In the genomic region with DNA sequence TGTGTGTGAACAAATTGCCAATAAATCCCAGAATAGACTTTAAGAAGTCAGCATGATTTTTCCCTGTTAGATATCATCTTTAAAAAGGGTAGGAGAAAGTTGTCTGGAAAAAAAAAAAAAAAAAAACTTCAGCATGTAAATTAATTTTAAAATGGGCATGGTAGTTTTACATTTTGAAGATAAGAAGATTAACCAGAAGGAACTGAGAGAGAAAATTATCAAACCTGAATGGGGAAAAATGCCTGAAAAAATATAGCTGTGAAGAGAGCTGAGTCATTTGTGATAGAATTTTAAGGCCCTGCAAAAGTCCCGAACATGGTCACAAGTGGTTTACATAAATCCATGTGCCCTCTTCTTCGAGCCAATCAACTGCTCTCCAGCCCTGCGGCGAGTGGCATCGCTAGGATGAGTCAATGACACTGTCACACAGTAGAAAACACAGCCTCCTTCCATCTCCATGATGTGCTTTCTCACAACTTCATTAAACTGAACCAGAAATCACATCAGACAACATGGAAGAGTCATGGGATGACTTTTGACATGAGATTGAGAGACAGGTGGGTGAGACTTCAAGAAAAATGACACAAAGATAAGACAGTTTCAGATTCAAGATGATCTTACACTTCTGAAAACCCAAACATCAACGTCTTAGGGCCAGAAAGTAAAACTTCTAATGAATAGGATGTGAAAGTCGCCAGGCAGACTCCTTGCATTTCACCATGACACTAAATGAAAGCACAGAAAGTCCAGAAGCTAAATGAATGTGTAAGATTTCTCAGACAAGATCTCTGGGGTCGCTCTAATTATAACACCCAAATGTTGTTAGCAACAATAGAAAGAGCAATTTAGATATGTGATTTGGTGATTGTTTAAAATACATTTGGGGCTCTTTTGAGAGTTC, we compare ENCODE assay signal across 1 cellular context.
TF ChIP-seq lines count a peak whose summit lies in the region.

No MANE protein-coding gene starts in this region.

TF ChIP-seq in GM12878, 131 proteins besides CTCF, POLR2A, EP300 and RAD21 (continued from another document and continues in another):
- TF ChIP-seq SREBF2 (IDR thresholded peaks at IDR 0.05; ENCODE audit: low read length) (no peak), FOS (IDR thresholded peaks at IDR 0.05; ENCODE audit: borderline replicate concordance, extremely low read depth, insufficient read length) (no peak), STAT3 (IDR thresholded peaks at IDR 0.05; ENCODE audit: low read depth, low read length) (no peak), ZNF384 (IDR thresholded peaks at IDR 0.05; ENCODE audit: borderline replicate concordance, low read depth, low read length) (peak; percentile 90), SREBF1 (IDR thresholded peaks at IDR 0.05; ENCODE audit: low read length) (no peak), EGR1 (IDR thresholded peaks at IDR 0.05; ENCODE audit: borderline replicate concordance in 1 of 2, low read depth in 2 of 2, low read length in 2 of 2) (no peak), HDAC2 (IDR thresholded peaks at IDR 0.05) (no peak), TCF12 (IDR thresholded peaks at IDR 0.05; ENCODE audit: low read depth, low read length) (peak; percentile 48; the same call in 1 of the 2 replicates), NR2C1 (IDR thresholded peaks at IDR 0.05) (no peak), WRNIP1 (IDR thresholded peaks at IDR 0.05; ENCODE audit: borderline replicate concordance, low read depth, low read length) (no peak), ZBED1 (IDR thresholded peaks at IDR 0.05; ENCODE audit: borderline replicate concordance) (peak; percentile 95), RFX5 (IDR thresholded peaks at IDR 0.05; ENCODE audit: low read depth, low read length) (no peak), HDGF (IDR thresholded peaks at IDR 0.05) (peak; percentile 50; the same call in 1 of the 2 replicates), MEF2A (IDR thresholded peaks at IDR 0.05; ENCODE audit: insufficient read depth, low read depth, low read length) (peak; percentile 80), ZZZ3 (IDR thresholded peaks at IDR 0.05; ENCODE audit: control insufficient read depth, insufficient read length, low read depth) (no peak), RELA (IDR thresholded peaks at IDR 0.05; ENCODE audit: borderline replicate concordance, partially characterized antibody) (no peak), PAX5 (IDR thresholded peaks at IDR 0.05; ENCODE audit: borderline replicate concordance, low read depth, low read length) (peak; percentile 86), EED (IDR thresholded peaks at IDR 0.05; ENCODE audit: low read depth) (peak; percentile 89), SMAD5 (IDR thresholded peaks at IDR 0.05; ENCODE audit: low read depth) (no peak), MTA3 (IDR thresholded peaks at IDR 0.05; ENCODE audit: borderline replicate concordance, low read length) (peak; percentile 99), SRF (IDR thresholded peaks at IDR 0.05; ENCODE audit: low read depth in 2 of 2, low read length in 2 of 2) (0 out of 4 replicates have a peak, but pooled peaks of 1 of the 2 experiments have one; percentile 45), SMARCA5 (IDR thresholded peaks at IDR 0.05) (no peak), RCOR1 (conservative IDR thresholded peaks at IDR 0.05; ENCODE audit: low read depth, low read length) (0 out of 2 replicates have a peak, but pooled peaks have one; percentile 26), SPI1 (IDR thresholded peaks at IDR 0.05; ENCODE audit: borderline replicate concordance, insufficient read depth, low read depth, low read length) (peak; percentile 59; the same call in 1 of the 2 replicates), ZNF24 (IDR thresholded peaks at IDR 0.05) (no peak), POLR2AphosphoS5 (IDR thresholded peaks at IDR 0.05; ENCODE audit: low read length) (peak; percentile 61), SUPT20H (IDR thresholded peaks at IDR 0.05; ENCODE audit: borderline replicate concordance, control insufficient read depth, low read depth, low read length) (no peak), BRCA1 (IDR thresholded peaks at IDR 0.05; ENCODE audit: low read depth, low read length) (no peak), CBX3 (IDR thresholded peaks at IDR 0.05; ENCODE audit: borderline replicate concordance, low read depth) (no peak), PML (IDR thresholded peaks at IDR 0.05; ENCODE audit: low read length) (peak; percentile 81), MTA2 (IDR thresholded peaks at IDR 0.05; ENCODE audit: low read depth) (peak; percentile 99)
- TF ChIP-seq, protein P1, sequence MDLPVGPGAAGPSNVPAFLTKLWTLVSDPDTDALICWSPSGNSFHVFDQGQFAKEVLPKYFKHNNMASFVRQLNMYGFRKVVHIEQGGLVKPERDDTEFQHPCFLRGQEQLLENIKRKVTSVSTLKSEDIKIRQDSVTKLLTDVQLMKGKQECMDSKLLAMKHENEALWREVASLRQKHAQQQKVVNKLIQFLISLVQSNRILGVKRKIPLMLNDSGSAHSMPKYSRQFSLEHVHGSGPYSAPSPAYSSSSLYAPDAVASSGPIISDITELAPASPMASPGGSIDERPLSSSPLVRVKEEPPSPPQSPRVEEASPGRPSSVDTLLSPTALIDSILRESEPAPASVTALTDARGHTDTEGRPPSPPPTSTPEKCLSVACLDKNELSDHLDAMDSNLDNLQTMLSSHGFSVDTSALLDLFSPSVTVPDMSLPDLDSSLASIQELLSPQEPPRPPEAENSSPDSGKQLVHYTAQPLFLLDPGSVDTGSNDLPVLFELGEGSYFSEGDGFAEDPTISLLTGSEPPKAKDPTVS (IDR thresholded peaks at IDR 0.05; ENCODE audit: low read depth, low read length) = no peak
- TF ChIP-seq, protein P2, sequence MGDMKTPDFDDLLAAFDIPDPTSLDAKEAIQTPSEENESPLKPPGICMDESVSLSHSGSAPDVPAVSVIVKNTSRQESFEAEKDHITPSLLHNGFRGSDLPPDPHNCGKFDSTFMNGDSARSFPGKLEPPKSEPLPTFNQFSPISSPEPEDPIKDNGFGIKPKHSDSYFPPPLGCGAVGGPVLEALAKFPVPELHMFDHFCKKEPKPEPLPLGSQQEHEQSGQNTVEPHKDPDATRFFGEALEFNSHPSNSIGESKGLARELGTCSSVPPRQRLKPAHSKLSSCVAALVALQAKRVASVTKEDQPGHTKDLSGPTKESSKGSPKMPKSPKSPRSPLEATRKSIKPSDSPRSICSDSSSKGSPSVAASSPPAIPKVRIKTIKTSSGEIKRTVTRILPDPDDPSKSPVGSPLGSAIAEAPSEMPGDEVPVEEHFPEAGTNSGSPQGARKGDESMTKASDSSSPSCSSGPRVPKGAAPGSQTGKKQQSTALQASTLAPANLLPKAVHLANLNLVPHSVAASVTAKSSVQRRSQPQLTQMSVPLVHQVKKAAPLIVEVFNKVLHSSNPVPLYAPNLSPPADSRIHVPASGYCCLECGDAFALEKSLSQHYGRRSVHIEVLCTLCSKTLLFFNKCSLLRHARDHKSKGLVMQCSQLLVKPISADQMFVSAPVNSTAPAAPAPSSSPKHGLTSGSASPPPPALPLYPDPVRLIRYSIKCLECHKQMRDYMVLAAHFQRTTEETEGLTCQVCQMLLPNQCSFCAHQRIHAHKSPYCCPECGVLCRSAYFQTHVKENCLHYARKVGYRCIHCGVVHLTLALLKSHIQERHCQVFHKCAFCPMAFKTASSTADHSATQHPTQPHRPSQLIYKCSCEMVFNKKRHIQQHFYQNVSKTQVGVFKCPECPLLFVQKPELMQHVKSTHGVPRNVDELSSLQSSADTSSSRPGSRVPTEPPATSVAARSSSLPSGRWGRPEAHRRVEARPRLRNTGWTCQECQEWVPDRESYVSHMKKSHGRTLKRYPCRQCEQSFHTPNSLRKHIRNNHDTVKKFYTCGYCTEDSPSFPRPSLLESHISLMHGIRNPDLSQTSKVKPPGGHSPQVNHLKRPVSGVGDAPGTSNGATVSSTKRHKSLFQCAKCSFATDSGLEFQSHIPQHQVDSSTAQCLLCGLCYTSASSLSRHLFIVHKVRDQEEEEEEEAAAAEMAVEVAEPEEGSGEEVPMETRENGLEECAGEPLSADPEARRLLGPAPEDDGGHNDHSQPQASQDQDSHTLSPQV (IDR thresholded peaks at IDR 0.05) = no peak
- TF ChIP-seq, protein P3, sequence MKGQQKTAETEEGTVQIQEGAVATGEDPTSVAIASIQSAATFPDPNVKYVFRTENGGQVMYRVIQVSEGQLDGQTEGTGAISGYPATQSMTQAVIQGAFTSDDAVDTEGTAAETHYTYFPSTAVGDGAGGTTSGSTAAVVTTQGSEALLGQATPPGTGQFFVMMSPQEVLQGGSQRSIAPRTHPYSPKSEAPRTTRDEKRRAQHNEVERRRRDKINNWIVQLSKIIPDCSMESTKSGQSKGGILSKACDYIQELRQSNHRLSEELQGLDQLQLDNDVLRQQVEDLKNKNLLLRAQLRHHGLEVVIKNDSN (IDR thresholded peaks at IDR 0.05; ENCODE audit: borderline replicate concordance, extremely low read length, insufficient read depth, low read depth, low read length) = no peak
- TF ChIP-seq, protein P4, sequence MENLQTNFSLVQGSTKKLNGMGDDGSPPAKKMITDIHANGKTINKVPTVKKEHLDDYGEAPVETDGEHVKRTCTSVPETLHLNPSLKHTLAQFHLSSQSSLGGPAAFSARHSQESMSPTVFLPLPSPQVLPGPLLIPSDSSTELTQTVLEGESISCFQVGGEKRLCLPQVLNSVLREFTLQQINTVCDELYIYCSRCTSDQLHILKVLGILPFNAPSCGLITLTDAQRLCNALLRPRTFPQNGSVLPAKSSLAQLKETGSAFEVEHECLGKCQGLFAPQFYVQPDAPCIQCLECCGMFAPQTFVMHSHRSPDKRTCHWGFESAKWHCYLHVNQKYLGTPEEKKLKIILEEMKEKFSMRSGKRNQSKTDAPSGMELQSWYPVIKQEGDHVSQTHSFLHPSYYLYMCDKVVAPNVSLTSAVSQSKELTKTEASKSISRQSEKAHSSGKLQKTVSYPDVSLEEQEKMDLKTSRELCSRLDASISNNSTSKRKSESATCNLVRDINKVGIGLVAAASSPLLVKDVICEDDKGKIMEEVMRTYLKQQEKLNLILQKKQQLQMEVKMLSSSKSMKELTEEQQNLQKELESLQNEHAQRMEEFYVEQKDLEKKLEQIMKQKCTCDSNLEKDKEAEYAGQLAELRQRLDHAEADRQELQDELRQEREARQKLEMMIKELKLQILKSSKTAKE (IDR thresholded peaks at IDR 0.05; ENCODE audit: low read depth, poor library complexity, severe bottlenecking) = peak; percentile 100
- TF ChIP-seq, protein P5, sequence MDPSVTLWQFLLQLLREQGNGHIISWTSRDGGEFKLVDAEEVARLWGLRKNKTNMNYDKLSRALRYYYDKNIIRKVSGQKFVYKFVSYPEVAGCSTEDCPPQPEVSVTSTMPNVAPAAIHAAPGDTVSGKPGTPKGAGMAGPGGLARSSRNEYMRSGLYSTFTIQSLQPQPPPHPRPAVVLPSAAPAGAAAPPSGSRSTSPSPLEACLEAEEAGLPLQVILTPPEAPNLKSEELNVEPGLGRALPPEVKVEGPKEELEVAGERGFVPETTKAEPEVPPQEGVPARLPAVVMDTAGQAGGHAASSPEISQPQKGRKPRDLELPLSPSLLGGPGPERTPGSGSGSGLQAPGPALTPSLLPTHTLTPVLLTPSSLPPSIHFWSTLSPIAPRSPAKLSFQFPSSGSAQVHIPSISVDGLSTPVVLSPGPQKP (IDR thresholded peaks at IDR 0.05; ENCODE audit: low read depth, low read length) = no peak
- TF ChIP-seq, protein P6, sequence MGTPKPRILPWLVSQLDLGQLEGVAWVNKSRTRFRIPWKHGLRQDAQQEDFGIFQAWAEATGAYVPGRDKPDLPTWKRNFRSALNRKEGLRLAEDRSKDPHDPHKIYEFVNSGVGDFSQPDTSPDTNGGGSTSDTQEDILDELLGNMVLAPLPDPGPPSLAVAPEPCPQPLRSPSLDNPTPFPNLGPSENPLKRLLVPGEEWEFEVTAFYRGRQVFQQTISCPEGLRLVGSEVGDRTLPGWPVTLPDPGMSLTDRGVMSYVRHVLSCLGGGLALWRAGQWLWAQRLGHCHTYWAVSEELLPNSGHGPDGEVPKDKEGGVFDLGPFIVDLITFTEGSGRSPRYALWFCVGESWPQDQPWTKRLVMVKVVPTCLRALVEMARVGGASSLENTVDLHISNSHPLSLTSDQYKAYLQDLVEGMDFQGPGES (IDR thresholded peaks at IDR 0.05) = no peak
- TF ChIP-seq, protein P7, sequence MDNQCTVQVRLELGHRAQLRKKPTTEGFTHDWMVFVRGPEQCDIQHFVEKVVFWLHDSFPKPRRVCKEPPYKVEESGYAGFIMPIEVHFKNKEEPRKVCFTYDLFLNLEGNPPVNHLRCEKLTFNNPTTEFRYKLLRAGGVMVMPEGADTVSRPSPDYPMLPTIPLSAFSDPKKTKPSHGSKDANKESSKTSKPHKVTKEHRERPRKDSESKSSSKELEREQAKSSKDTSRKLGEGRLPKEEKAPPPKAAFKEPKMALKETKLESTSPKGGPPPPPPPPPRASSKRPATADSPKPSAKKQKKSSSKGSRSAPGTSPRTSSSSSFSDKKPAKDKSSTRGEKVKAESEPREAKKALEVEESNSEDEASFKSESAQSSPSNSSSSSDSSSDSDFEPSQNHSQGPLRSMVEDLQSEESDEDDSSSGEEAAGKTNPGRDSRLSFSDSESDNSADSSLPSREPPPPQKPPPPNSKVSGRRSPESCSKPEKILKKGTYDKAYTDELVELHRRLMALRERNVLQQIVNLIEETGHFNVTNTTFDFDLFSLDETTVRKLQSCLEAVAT (IDR thresholded peaks at IDR 0.05) = no peak; the same call in 1 of the 2 replicates
- TF ChIP-seq, protein P8, sequence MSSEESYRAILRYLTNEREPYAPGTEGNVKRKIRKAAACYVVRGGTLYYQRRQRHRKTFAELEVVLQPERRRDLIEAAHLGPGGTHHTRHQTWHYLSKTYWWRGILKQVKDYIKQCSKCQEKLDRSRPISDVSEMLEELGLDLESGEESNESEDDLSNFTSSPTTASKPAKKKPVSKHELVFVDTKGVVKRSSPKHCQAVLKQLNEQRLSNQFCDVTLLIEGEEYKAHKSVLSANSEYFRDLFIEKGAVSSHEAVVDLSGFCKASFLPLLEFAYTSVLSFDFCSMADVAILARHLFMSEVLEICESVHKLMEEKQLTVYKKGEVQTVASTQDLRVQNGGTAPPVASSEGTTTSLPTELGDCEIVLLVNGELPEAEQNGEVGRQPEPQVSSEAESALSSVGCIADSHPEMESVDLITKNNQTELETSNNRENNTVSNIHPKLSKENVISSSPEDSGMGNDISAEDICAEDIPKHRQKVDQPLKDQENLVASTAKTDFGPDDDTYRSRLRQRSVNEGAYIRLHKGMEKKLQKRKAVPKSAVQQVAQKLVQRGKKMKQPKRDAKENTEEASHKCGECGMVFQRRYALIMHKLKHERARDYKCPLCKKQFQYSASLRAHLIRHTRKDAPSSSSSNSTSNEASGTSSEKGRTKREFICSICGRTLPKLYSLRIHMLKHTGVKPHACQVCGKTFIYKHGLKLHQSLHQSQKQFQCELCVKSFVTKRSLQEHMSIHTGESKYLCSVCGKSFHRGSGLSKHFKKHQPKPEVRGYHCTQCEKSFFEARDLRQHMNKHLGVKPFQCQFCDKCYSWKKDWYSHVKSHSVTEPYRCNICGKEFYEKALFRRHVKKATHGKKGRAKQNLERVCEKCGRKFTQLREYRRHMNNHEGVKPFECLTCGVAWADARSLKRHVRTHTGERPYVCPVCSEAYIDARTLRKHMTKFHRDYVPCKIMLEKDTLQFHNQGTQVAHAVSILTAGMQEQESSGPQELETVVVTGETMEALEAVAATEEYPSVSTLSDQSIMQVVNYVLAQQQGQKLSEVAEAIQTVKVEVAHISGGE (CRISPR knock-in tag; IDR thresholded peaks at IDR 0.05) = no peak
